Comparison of ENCODE assay signal across 8 cellular contexts in the genomic region with DNA sequence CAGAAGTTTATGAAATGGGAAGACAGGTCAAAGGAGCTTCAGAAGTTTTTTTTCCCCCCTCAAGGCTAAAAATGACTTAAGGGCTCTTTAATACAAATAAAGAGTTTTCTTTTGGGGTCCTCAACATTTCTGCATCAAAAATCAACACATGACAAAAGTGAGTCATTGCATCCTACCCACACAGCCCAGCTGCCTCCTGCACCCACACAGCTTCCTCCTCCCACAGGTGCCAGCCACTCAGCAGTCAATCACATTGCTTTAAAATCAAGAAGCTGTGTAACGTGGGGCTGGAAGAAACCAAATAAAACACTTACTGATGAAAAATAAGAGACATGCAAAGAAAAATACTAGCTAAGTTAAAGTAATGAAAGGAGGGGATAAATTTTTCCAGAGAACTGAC.
A peak's percentile ranks its signal among the peaks of the same experiment; 100 is the strongest.
DNase-seq lines count a peak whose midpoint lies in the region; ATAC-seq, FAIRE-seq and TF ChIP-seq lines count a peak whose summit lies in the region.

No MANE protein-coding gene starts in this region.

- DNase-seq in MCF 10A (ENCODE audit: unreplicated experiment) (peak; percentile 32), breast epithelium (ENCODE audit: low spot score in 2 of 2) (no peak), SW480 (ENCODE audit: low spot score) (peak; percentile 17), DMS153 treated with DMSO at 0.1 percent for 48 hours (lab: John Stamatoyannopoulos, UW; ENCODE audit: unreplicated experiment) (no peak), brain microvascular endothelial cell (no peak), D721Med (ENCODE audit: insufficient read length, low spot score) (no peak)
- peak in 1 of 2 donors; percentile 11 for DNase-seq in central memory CD8-positive, alpha-beta T cell (ENCODE audit: low spot score in 2 of 2)
- DNase-seq in stimulated activated naive CD4-positive, alpha-beta T cell treated with Interleukin-2 at 50 U/mL for 16 hours (lab: John Stamatoyannopoulos, UW) = peak; percentile 53

- H3K4me1 Mint-ChIP-seq in MCF 10A (ENCODE audit: insufficient read depth, unreplicated experiment) = peaks cover 16% of the 10 kb centered on the region
- H3K4me1 Mint-ChIP-seq in central memory CD8-positive, alpha-beta T cell = peaks cover 20% of the 10 kb centered on the region

- intact Hi-C loops in MCF 10A (cut with micrococcal nuclease) = no loop called here
- intact Hi-C loops in breast epithelium (cut with DNase I; ENCODE audit: low total_unique reads) = no loop called here

- H3K27me3 ChIP-seq in breast epithelium = no peaks in the 10 kb centered on the region
- H3K27me3 ChIP-seq in brain microvascular endothelial cell (replicated peaks) = no peaks in the 10 kb centered on the region

- H3K27me3 Mint-ChIP-seq in MCF 10A (ENCODE audit: insufficient read depth, unreplicated experiment) = no peaks in the 10 kb centered on the region
- no peaks in the 10 kb centered on the region for H3K27me3 Mint-ChIP-seq in central memory CD8-positive, alpha-beta T cell

- no peak overlapping the region for H3K4me3 ChIP-seq in breast epithelium
- no peak overlapping the region for H3K4me3 ChIP-seq in brain microvascular endothelial cell (ENCODE audit: low read depth, low read length)

- ATAC-seq in central memory CD8-positive, alpha-beta T cell (replicated peaks; ENCODE audit: extremely low read depth, poor library complexity, severe bottlenecking) = peak; percentile 95

- H3K36me3 ChIP-seq in breast epithelium = no peaks in the 10 kb centered on the region
- H3K36me3 ChIP-seq in brain microvascular endothelial cell (replicated peaks) = no peaks in the 10 kb centered on the region

- no peaks in the 10 kb centered on the region for H3K4me1 ChIP-seq in breast epithelium

- TF ChIP-seq POLR2A in breast epithelium (IDR thresholded peaks at IDR 0.05) = no peak

- peaks cover 0 to 6% of the 10 kb centered on the region in 2 donors for H3K9me3 ChIP-seq in breast epithelium

- in situ Hi-C loops in brain microvascular endothelial cell (cut with HindIII; ENCODE audit: low pct_ligation_motif_present, low sequenced_read_pairs) = no loop called here

- BruUV-seq in MCF 10A (replicated peaks; lab: Mats Ljungman, UMichigan) = no TSS peak

- POLR2A ChIA-PET in MCF 10A (lab: Yijun Ruan, JAX) = interaction anchor here (0.8 to 1.3 kb wide), 5 partner anchors 10 to 56 kb away, joined by 3 to 5 read pairs (median 4); no protein-coding TSS in a partner anchor

- H3K36me3 Mint-ChIP-seq in MCF 10A (ENCODE audit: insufficient read depth, unreplicated experiment) = peaks cover 6% of the 10 kb centered on the region
- H3K36me3 Mint-ChIP-seq in central memory CD8-positive, alpha-beta T cell (ENCODE audit: insufficient read depth) = peaks cover 1% of the 10 kb centered on the region

- no peak overlapping the region for H3K27ac Mint-ChIP-seq in MCF 10A (ENCODE audit: low read depth, unreplicated experiment)
- H3K27ac Mint-ChIP-seq in central memory CD8-positive, alpha-beta T cell (ENCODE audit: low read depth) = no peak overlapping the region

- no peaks in the 10 kb centered on the region for H3K9me3 Mint-ChIP-seq in MCF 10A (ENCODE audit: unreplicated experiment)
- no peaks in the 10 kb centered on the region for H3K9me3 Mint-ChIP-seq in central memory CD8-positive, alpha-beta T cell

- CTCF ChIA-PET in MCF 10A (lab: Yijun Ruan, JAX) = interaction anchor here (0.6 to 1.5 kb wide), 3 partner anchors 63 to 173 kb away, joined by 4 to 8 read pairs (median 5); a partner anchor contains a TSS

- H3K4me3 Mint-ChIP-seq in MCF 10A (ENCODE audit: unreplicated experiment) = no peak overlapping the region
- H3K4me3 Mint-ChIP-seq in central memory CD8-positive, alpha-beta T cell = no peak overlapping the region

- no peak for FAIRE-seq in D721Med (lab: Jason Lieb, UNC)

- H3K27ac ChIP-seq in breast epithelium (no peak overlapping the region), brain microvascular endothelial cell (no peak overlapping the region)

- TF ChIP-seq CTCF in MCF 10A (IDR thresholded peaks at IDR 0.05; ENCODE audit: unreplicated experiment) (no peak), breast epithelium (IDR thresholded peaks at IDR 0.05) (no peak), brain microvascular endothelial cell (IDR thresholded peaks at IDR 0.05; ENCODE audit: low read depth, low read length, missing control alignments) (no peak), D721Med (IDR thresholded peaks at IDR 0.05; ENCODE audit: insufficient read depth, missing control alignments) (no peak)

Comparison
In these comparisons a context has a peak if more than half of its experiments do, and no peak if none do; other contexts are left out.
1. DNase-seq: peak in MCF 10A (single experiment), SW480 (single experiment) and stimulated activated naive CD4-positive, alpha-beta T cell treated with Interleukin-2 at 50 U/mL for 16 hours (single experiment); none in breast epithelium (0 of 2), DMS153 treated with DMSO at 0.1 percent for 48 hours (single experiment), brain microvascular endothelial cell (single experiment) and D721Med (single experiment).